In the genomic region with DNA sequence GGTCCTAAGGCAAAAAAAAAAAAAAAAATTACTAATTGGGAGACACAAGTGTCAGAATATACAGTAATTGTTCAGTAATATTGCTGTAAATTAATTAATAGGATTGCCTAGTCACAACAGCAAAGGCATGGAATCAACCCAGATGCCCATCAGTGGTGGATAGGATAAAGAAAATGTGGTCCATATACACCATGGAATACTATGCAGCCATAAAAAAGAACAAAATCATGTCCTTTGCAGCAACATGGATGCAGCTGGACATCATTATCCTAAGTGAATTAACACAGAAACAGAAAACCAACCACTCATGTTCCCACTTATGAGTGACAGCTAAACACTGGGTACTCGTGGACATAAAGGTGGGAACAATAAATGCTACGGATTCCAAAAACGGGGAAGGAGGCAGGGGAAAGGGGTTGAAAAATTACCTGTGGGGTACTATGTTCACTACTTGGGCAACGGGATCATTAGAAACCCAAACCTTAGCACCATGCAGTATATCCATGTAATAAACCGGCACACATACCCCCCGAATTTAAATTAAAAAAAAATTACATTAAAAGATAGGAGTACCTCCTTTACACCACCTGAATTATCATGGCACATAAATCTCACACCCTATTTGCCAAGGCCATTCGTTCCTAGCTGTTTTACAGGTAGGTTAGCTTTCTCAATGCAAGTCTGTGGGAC, we compare ENCODE assay signal across 9 cellular contexts. TPM values are rescaled to one million over a fixed set of nuclear protein-coding genes. Genes with fewer than 3 reads are reported as not detected.
DNase-seq lines count a peak whose midpoint lies in the region; ATAC-seq, FAIRE-seq and TF ChIP-seq lines count a peak whose summit lies in the region.
"Had no signal": no experiment of that assay in that cellular context is flagged by ENCODE, and none has a peak within 500 bp of the region (broad histone marks: within the 10 kb centered on the region; RNA-seq: fewer than 3 reads in every experiment).

No MANE protein-coding gene starts in this region.

- TF ChIP-seq CTCF in CD4-positive, alpha-beta T cell (IDR thresholded peaks at IDR 0.05) = no peak
- no peak for TF ChIP-seq CTCF in LNCaP clone FGC (IDR thresholded peaks at IDR 0.05; ENCODE audit: control insufficient read depth, extremely low read depth, insufficient read depth)

- no peak for DNase-seq in CD4-positive, alpha-beta T cell
- DNase-seq in LNCaP clone FGC (ENCODE audit: low read depth) = no peak
- DNase-seq in neuronal stem cell (ENCODE audit: low spot score) = no peak
- DNase-seq in DMS153 (lab: John Stamatoyannopoulos, UW) = no peak
- no peak for DNase-seq in MV-4-11 (lab: John Stamatoyannopoulos, UW)
- no peak for DNase-seq in GM12892 (ENCODE audit: insufficient read length)
- DNase-seq: NCI-H2081 treated with DMSO at 0.1 percent for 48 hours had no signal

- H3K79me1 ChIP-seq in neuronal stem cell (ENCODE audit: low read depth, low read length) = no peaks in the 10 kb centered on the region

- no CpG with 5 or more reads among the region's 7 CpGs for WGBS in neuronal stem cell (ENCODE audit: extremely low coverage in 2 of 2, insufficient read length in 2 of 2, insufficient replicate concordance in 1 of 2), 2 donors

- no peak overlapping the region for H4K91ac ChIP-seq in neuronal stem cell (ENCODE audit: low read depth, low read length, poor library complexity)

- no peak overlapping the region for H2BK120ac ChIP-seq in neuronal stem cell (ENCODE audit: low read depth, low read length)

- H3K4me3 ChIP-seq in LNCaP clone FGC (ENCODE audit: low read depth, low read length) (peak overlapping the region; percentile 70; the same call in 1 of the 2 replicates), duodenal mucosa (ENCODE audit: low read depth in 1 of 2, low read length in 2 of 2) (peak overlapping the region; percentile 92 to 94), neuronal stem cell (ENCODE audit: low read length in 2 of 2) (peak overlapping the region in 1 of 2 donors; percentile 90)

- H3K27ac Mint-ChIP-seq in CD4-positive, alpha-beta T cell = peak overlapping the region; percentile 98

- intact Hi-C loops in CD4-positive, alpha-beta T cell (cut with DNase I, micrococcal nuclease) = no loop called here

- H2AK5ac ChIP-seq in neuronal stem cell (ENCODE audit: low read depth, low read length) = no peak overlapping the region

- no peaks in the 10 kb centered on the region for H3K9me3 ChIP-seq in CD4-positive, alpha-beta T cell (ENCODE audit: control insufficient read depth, low read length)
- H3K9me3 ChIP-seq in duodenal mucosa (ENCODE audit: control insufficient read depth in 1 of 2, low read length in 2 of 2) = no peaks in the 10 kb centered on the region
- H3K9me3 ChIP-seq in neuronal stem cell (replicated peaks in 1 of 2; ENCODE audit: control insufficient read depth in 2 of 2, insufficient read depth in 1 of 2, low read depth in 1 of 2, low read length in 2 of 2) = peaks cover 0 to under 1% of the 10 kb centered on the region in 2 donors

- no peak overlapping the region for H2BK5ac ChIP-seq in neuronal stem cell (ENCODE audit: low read length)

- peak overlapping the region; percentile 91 for H3K4me3 Mint-ChIP-seq in CD4-positive, alpha-beta T cell

- no peaks in the 10 kb centered on the region for H3K27me3 ChIP-seq in CD4-positive, alpha-beta T cell (ENCODE audit: control insufficient read depth, insufficient read depth, low read length)
- no peaks in the 10 kb centered on the region for H3K27me3 ChIP-seq in duodenal mucosa (ENCODE audit: control insufficient read depth in 1 of 2, insufficient read depth in 2 of 2, low read length in 2 of 2)
- H3K27me3 ChIP-seq in neuronal stem cell (ENCODE audit: control insufficient read depth in 3 of 3, insufficient read depth in 3 of 3, low read depth in 1 of 3, low read length in 3 of 3) = peaks cover 0 to 5% (median 0%) of the 10 kb centered on the region in 3 experiments

- H3K18ac ChIP-seq in neuronal stem cell (ENCODE audit: low read length) = no peak overlapping the region

- no peak overlapping the region for H2BK15ac ChIP-seq in neuronal stem cell (ENCODE audit: low read length)

- peaks cover 5% of the 10 kb centered on the region for H3K36me3 Mint-ChIP-seq in CD4-positive, alpha-beta T cell (ENCODE audit: low read depth)

- no peaks in the 10 kb centered on the region for H3K36me3 ChIP-seq in duodenal mucosa (ENCODE audit: control insufficient read depth in 1 of 2, insufficient read depth in 2 of 2, low read length in 2 of 2)
- H3K36me3 ChIP-seq in neuronal stem cell (replicated peaks in 1 of 2; ENCODE audit: control insufficient read depth in 2 of 2, insufficient read depth in 2 of 2, low read length in 2 of 2) = peaks cover 0 to 19% of the 10 kb centered on the region in 2 donors

- no peak overlapping the region for H2BK12ac ChIP-seq in neuronal stem cell (ENCODE audit: low read length)

- no peak for TF ChIP-seq POLR2A in GM12892 (IDR thresholded peaks at IDR 0.05; ENCODE audit: low read depth, low read length)

- CTCF ChIA-PET in CD4-positive, alpha-beta T cell (lab: Charles Lee) = interaction anchor here (0.6 to 2.3 kb wide), 8 partner anchors 7 to 257 kb away, joined by 3 to 9 read pairs (median 3); no protein-coding TSS in a partner anchor

- no peak for FAIRE-seq in GM12892 (lab: Jason Lieb, UNC)

- no peak for ATAC-seq in CD4-positive, alpha-beta T cell (ENCODE audit: poor library complexity)
- no peak for ATAC-seq in HG03354 (IDR thresholded peaks at IDR 0.05; ENCODE audit: poor library complexity, severe bottlenecking, unreplicated experiment)

- H3K4ac ChIP-seq in neuronal stem cell (ENCODE audit: low read length) = no peak overlapping the region

- H3K4me2 ChIP-seq in neuronal stem cell (ENCODE audit: insufficient read depth, low read length, poor library complexity, severe bottlenecking) = no peak overlapping the region

- H3K4me1 Mint-ChIP-seq in CD4-positive, alpha-beta T cell (ENCODE audit: low read depth) = peaks cover 30% of the 10 kb centered on the region

- H3K27me3 Mint-ChIP-seq in CD4-positive, alpha-beta T cell = no peaks in the 10 kb centered on the region

- POLR2A ChIA-PET in CD4-positive, alpha-beta T cell (lab: Charles Lee) = interaction anchor here (0.6 to 2.5 kb wide), 4 partner anchors 15 to 47 kb away, joined by 3 to 14 read pairs (median 4); no protein-coding TSS in a partner anchor

- H4K8ac ChIP-seq in neuronal stem cell (ENCODE audit: low read depth, low read length) = no peak overlapping the region

- peak overlapping the region in 1 of 2 donors; percentile 83 for H3K9ac ChIP-seq in duodenal mucosa (ENCODE audit: low read depth in 1 of 2, low read length in 2 of 2)
- no peak overlapping the region for H3K9ac ChIP-seq in neuronal stem cell (ENCODE audit: low read depth, low read length, poor library complexity)

- peak overlapping the region; percentile 90 for H3K27ac ChIP-seq in CD4-positive, alpha-beta T cell (ENCODE audit: low read depth, low read length)
- H3K27ac ChIP-seq in duodenal mucosa (ENCODE audit: low read depth, low read length) (no peak overlapping the region), neuronal stem cell (replicated peaks; ENCODE audit: low read length) (no peak overlapping the region)

- no peaks in the 10 kb centered on the region for H3K9me3 Mint-ChIP-seq in CD4-positive, alpha-beta T cell

- H3K23ac ChIP-seq in neuronal stem cell (ENCODE audit: low read depth, low read length, poor library complexity) = no peak overlapping the region

- H3K4me1 ChIP-seq in duodenal mucosa (ENCODE audit: control insufficient read depth in 1 of 2, insufficient read depth in 2 of 2, low read length in 2 of 2) = peaks cover 7 to 12% of the 10 kb centered on the region in 2 donors
- peaks cover 3 to 5% of the 10 kb centered on the region in 2 donors for H3K4me1 ChIP-seq in neuronal stem cell (ENCODE audit: control insufficient read depth in 2 of 2, insufficient read depth in 1 of 2, low read depth in 1 of 2, low read length in 2 of 2)

- H2AFZ ChIP-seq in neuronal stem cell (ENCODE audit: low read length) = peak overlapping the region; percentile 97

- no peak overlapping the region for H3K14ac ChIP-seq in neuronal stem cell (ENCODE audit: low read length)

RNA-seq across cellular contexts. Expression of a gene that starts 0.7 kb away (rescaled TPM):
- 10 to 100 TPM; 17.5 to 17.7 TPM for total RNA-seq in CD4-positive, alpha-beta T cell
- 149 TPM for polyA plus RNA-seq in neuronal stem cell (2013, experiment 1 of 2)
- polyA plus RNA-seq in neuronal stem cell (2013, experiment 2 of 2) = 155 TPM
- polyA plus RNA-seq in GM12892 (2012; ENCODE audit: missing spikeins) = 64.2 TPM

RNA-seq across cellular contexts. Expression of a gene that starts 33.4 kb away (rescaled TPM):
- total RNA-seq in CD4-positive, alpha-beta T cell = 1 to 10 TPM in 1 of 2 experiments, under 1 TPM in 1; 0.56 to 1.0 TPM
- not detected for polyA plus RNA-seq in neuronal stem cell (2013, experiment 1 of 2)
- not detected for polyA plus RNA-seq in neuronal stem cell (2013, experiment 2 of 2)
- not detected for polyA plus RNA-seq in GM12892 (2012; ENCODE audit: missing spikeins)
